Comparison of ENCODE assay signal across 10 cellular contexts in genomic region chr5:157651011-157651611, GRCh38. TPM values are rescaled to one million over a fixed set of nuclear protein-coding genes. Genes with fewer than 3 reads are reported as not detected.
DNase-seq lines count a peak whose midpoint lies in the region; ATAC-seq, FAIRE-seq and TF ChIP-seq lines count a peak whose summit lies in the region.
"Had no signal": no experiment of that assay in that cellular context is flagged by ENCODE, and none has a peak within 500 bp of the region (broad histone marks: within the 10 kb centered on the region; RNA-seq: fewer than 3 reads in every experiment).

No MANE protein-coding gene starts in this region.

- no peak overlapping the region for H2BK120ac ChIP-seq in mesenchymal stem cell (ENCODE audit: low read depth, low read length)

- H3K4me1 Mint-ChIP-seq in activated naive CD8-positive, alpha-beta T cell treated with anti-CD3 and anti-CD28 coated beads for 36 hours, result peaks cover 4% of the 10 kb centered on the region
- H3K4me1 Mint-ChIP-seq in activated naive CD8-positive, alpha-beta T cell treated with anti-CD3 and anti-CD28 coated beads, Interleukin-2, amount 50 U/mL, for 24 hours, result peaks cover 16% of the 10 kb centered on the region
- no peaks in the 10 kb centered on the region for H3K4me1 Mint-ChIP-seq in astrocyte (ENCODE audit: low read depth, unreplicated experiment)
- H3K4me1 Mint-ChIP-seq in neural progenitor cell, result peaks cover 2% of the 10 kb centered on the region

- H3K14ac ChIP-seq in mesenchymal stem cell (ENCODE audit: low read length in 2 of 2), result no peak overlapping the region

- no peak overlapping the region for H4K91ac ChIP-seq in mesenchymal stem cell (ENCODE audit: low read length)

- H3K9me3 Mint-ChIP-seq in activated naive CD8-positive, alpha-beta T cell treated with anti-CD3 and anti-CD28 coated beads for 36 hours, result peaks cover 21% of the 10 kb centered on the region
- H3K9me3 Mint-ChIP-seq in activated naive CD8-positive, alpha-beta T cell treated with anti-CD3 and anti-CD28 coated beads, Interleukin-2, amount 50 U/mL, for 24 hours, result peaks cover 30% of the 10 kb centered on the region
- H3K9me3 Mint-ChIP-seq in astrocyte (ENCODE audit: unreplicated experiment) (peaks cover 28% of the 10 kb centered on the region), neural progenitor cell (peaks cover 25% of the 10 kb centered on the region)

- H3K4ac ChIP-seq in mesenchymal stem cell (ENCODE audit: low read depth in 1 of 2, low read length in 2 of 2), result no peak overlapping the region

- peaks cover 20% of the 10 kb centered on the region for H3K36me3 Mint-ChIP-seq in activated naive CD8-positive, alpha-beta T cell treated with anti-CD3 and anti-CD28 coated beads for 36 hours
- peaks cover 13% of the 10 kb centered on the region for H3K36me3 Mint-ChIP-seq in activated naive CD8-positive, alpha-beta T cell treated with anti-CD3 and anti-CD28 coated beads, Interleukin-2, amount 50 U/mL, for 24 hours (ENCODE audit: low read depth)
- peaks cover 7% of the 10 kb centered on the region for H3K36me3 Mint-ChIP-seq in astrocyte (ENCODE audit: low read depth, unreplicated experiment)
- H3K36me3 Mint-ChIP-seq in neural progenitor cell, result no peaks in the 10 kb centered on the region

- H3K27me3 ChIP-seq in astrocyte (ENCODE audit: insufficient read depth, low read length) (no peaks in the 10 kb centered on the region), mesenchymal stem cell (ENCODE audit: control insufficient read depth in 1 of 2, insufficient read depth in 1 of 2, low read length in 2 of 2) (no peaks in the 10 kb centered on the region), upper lobe of right lung (no peaks in the 10 kb centered on the region), neural progenitor cell (no peaks in the 10 kb centered on the region)

- H3K4me2 ChIP-seq in astrocyte (ENCODE audit: low read length) (peak overlapping the region; percentile 80), mesenchymal stem cell (ENCODE audit: low read length, poor library complexity, severe bottlenecking) (no peak overlapping the region), neural progenitor cell (no peak overlapping the region)

- H3K9ac ChIP-seq in astrocyte (ENCODE audit: low read length) (no peak overlapping the region), mesenchymal stem cell (ENCODE audit: low read length) (no peak overlapping the region), neural progenitor cell (no peak overlapping the region)

- peaks cover 3% of the 10 kb centered on the region for H3K9me3 ChIP-seq in astrocyte (ENCODE audit: insufficient read depth, low read depth, low read length)
- peaks cover 19% of the 10 kb centered on the region for H3K9me3 ChIP-seq in mesenchymal stem cell (ENCODE audit: control insufficient read depth, low read length)
- no peaks in the 10 kb centered on the region for H3K9me3 ChIP-seq in upper lobe of right lung
- H3K9me3 ChIP-seq in neural progenitor cell (ENCODE audit: low read depth), result no peaks in the 10 kb centered on the region

- intact Hi-C loops in upper lobe of right lung (cut with DNase I), result no loop called here

- no peaks in the 10 kb centered on the region for H3K27me3 Mint-ChIP-seq in activated naive CD8-positive, alpha-beta T cell treated with anti-CD3 and anti-CD28 coated beads for 36 hours
- peaks cover 4% of the 10 kb centered on the region for H3K27me3 Mint-ChIP-seq in activated naive CD8-positive, alpha-beta T cell treated with anti-CD3 and anti-CD28 coated beads, Interleukin-2, amount 50 U/mL, for 24 hours
- H3K27me3 Mint-ChIP-seq in astrocyte (ENCODE audit: low read depth, unreplicated experiment), result peaks cover 7% of the 10 kb centered on the region
- peaks cover 6% of the 10 kb centered on the region for H3K27me3 Mint-ChIP-seq in neural progenitor cell (ENCODE audit: insufficient read depth, low read depth)

- H3K36me3 ChIP-seq in astrocyte (ENCODE audit: insufficient read depth, low read length) (no peaks in the 10 kb centered on the region), mesenchymal stem cell (ENCODE audit: control insufficient read depth in 1 of 2, insufficient read depth in 2 of 2, low read depth in 1 of 2, low read length in 2 of 2) (no peaks in the 10 kb centered on the region), upper lobe of right lung (no peaks in the 10 kb centered on the region), neural progenitor cell (no peaks in the 10 kb centered on the region)

- H2BK12ac ChIP-seq in mesenchymal stem cell (ENCODE audit: low read length in 2 of 2), result no peak overlapping the region

- TF ChIP-seq CTCF in astrocyte (IDR thresholded peaks at IDR 0.05; ENCODE audit: insufficient read depth, low read depth, low read length) (no peak), upper lobe of right lung (IDR thresholded peaks at IDR 0.05) (no peak), neural progenitor cell (IDR thresholded peaks at IDR 0.05) (no peak), GM10266 (IDR thresholded peaks at IDR 0.05; ENCODE audit: control insufficient read depth, insufficient read depth, low read depth, missing control alignments) (no peak)

- WGBS in mesenchymal stem cell, result 79% methylated on average over 33 of the region's 33 CpGs

- H2BK15ac ChIP-seq in mesenchymal stem cell (ENCODE audit: low read depth, poor library complexity, severe bottlenecking), result no peak overlapping the region

- H3K18ac ChIP-seq in mesenchymal stem cell (ENCODE audit: low read depth in 1 of 2, low read length in 2 of 2), result no peak overlapping the region

- no peak for FAIRE-seq in astrocyte (lab: Jason Lieb, UNC)

- H3K4me1 ChIP-seq in astrocyte (ENCODE audit: insufficient read depth, low read length), result peaks cover 3% of the 10 kb centered on the region
- peaks cover 8% of the 10 kb centered on the region for H3K4me1 ChIP-seq in mesenchymal stem cell (ENCODE audit: control insufficient read depth, insufficient read depth, low read depth, low read length)
- H3K4me1 ChIP-seq in upper lobe of right lung, result no peaks in the 10 kb centered on the region
- H3K4me1 ChIP-seq in neural progenitor cell, result no peaks in the 10 kb centered on the region

- no peak overlapping the region for H2AK5ac ChIP-seq in mesenchymal stem cell (ENCODE audit: low read length, severe bottlenecking)

- no peaks in the 10 kb centered on the region for H3F3A ChIP-seq in neural progenitor cell (ENCODE audit: low read depth)

- H2AFZ ChIP-seq in astrocyte (ENCODE audit: low read depth, low read length), result peak overlapping the region; percentile 95
- H2AFZ ChIP-seq in mesenchymal stem cell (ENCODE audit: low read depth, low read length), result peak overlapping the region; percentile 87
- no peak overlapping the region for H2AFZ ChIP-seq in neural progenitor cell (replicated peaks)

- peak overlapping the region; percentile 67 for H3K4me3 Mint-ChIP-seq in activated naive CD8-positive, alpha-beta T cell treated with anti-CD3 and anti-CD28 coated beads for 36 hours
- no peak overlapping the region for H3K4me3 Mint-ChIP-seq in activated naive CD8-positive, alpha-beta T cell treated with anti-CD3 and anti-CD28 coated beads, Interleukin-2, amount 50 U/mL, for 24 hours
- H3K4me3 Mint-ChIP-seq in astrocyte (ENCODE audit: unreplicated experiment), result no peak overlapping the region
- no peak overlapping the region for H3K4me3 Mint-ChIP-seq in neural progenitor cell

- H3K27ac Mint-ChIP-seq in activated naive CD8-positive, alpha-beta T cell treated with anti-CD3 and anti-CD28 coated beads for 36 hours, result no peak overlapping the region
- H3K27ac Mint-ChIP-seq in activated naive CD8-positive, alpha-beta T cell treated with anti-CD3 and anti-CD28 coated beads, Interleukin-2, amount 50 U/mL, for 24 hours, result no peak overlapping the region
- H3K27ac Mint-ChIP-seq in astrocyte (ENCODE audit: unreplicated experiment), result no peak overlapping the region
- no peak overlapping the region for H3K27ac Mint-ChIP-seq in neural progenitor cell

- no peak for ATAC-seq in activated naive CD8-positive, alpha-beta T cell treated with anti-CD3 and anti-CD28 coated beads, Interleukin-2, amount 50 U/mL, for 24 hours
- ATAC-seq in upper lobe of right lung, result no peak

- H3K79me2 ChIP-seq in astrocyte (ENCODE audit: insufficient read depth, low read length), result no peaks in the 10 kb centered on the region
- no peaks in the 10 kb centered on the region for H3K79me2 ChIP-seq in neural progenitor cell (ENCODE audit: low read depth)

- H4K20me1 ChIP-seq in astrocyte (ENCODE audit: insufficient read depth, low read length), result no peaks in the 10 kb centered on the region
- H4K20me1 ChIP-seq in neural progenitor cell (ENCODE audit: low read depth), result no peaks in the 10 kb centered on the region

- H3K27ac ChIP-seq in astrocyte (ENCODE audit: low read depth, low read length), result no peak overlapping the region
- H3K27ac ChIP-seq in mesenchymal stem cell (ENCODE audit: low read length, poor library complexity, severe bottlenecking), result no peak overlapping the region
- H3K27ac ChIP-seq in upper lobe of right lung, result no peak overlapping the region
- no peak overlapping the region for H3K27ac ChIP-seq in neural progenitor cell

- no peak for DNase-seq in activated naive CD8-positive, alpha-beta T cell treated with anti-CD3 and anti-CD28 coated beads for 36 hours
- DNase-seq in activated naive CD8-positive, alpha-beta T cell treated with anti-CD3 and anti-CD28 coated beads, Interleukin-2, amount 50 U/mL, for 24 hours, result no peak
- DNase-seq in astrocyte (ENCODE audit: low read depth) (no peak), mesenchymal stem cell (no peak), upper lobe of right lung (no peak), neural progenitor cell (ENCODE audit: low spot score) (no peak), HCEC 1CT (no peak), GM10266 (ENCODE audit: extremely low spot score) (no peak)
- DNase-seq: NCI-H2107 had no signal

- H3K4me3 ChIP-seq in astrocyte (ENCODE audit: insufficient read depth, low read depth, low read length), result no peak overlapping the region
- no peak overlapping the region for H3K4me3 ChIP-seq in mesenchymal stem cell (ENCODE audit: insufficient read depth in 1 of 2, low read depth in 1 of 2, low read length in 2 of 2)
- peak overlapping the region; percentile 57 for H3K4me3 ChIP-seq in upper lobe of right lung
- no peak overlapping the region for H3K4me3 ChIP-seq in neural progenitor cell

- H4K8ac ChIP-seq in mesenchymal stem cell (ENCODE audit: low read length), result no peak overlapping the region

- H3K79me1 ChIP-seq in mesenchymal stem cell (replicated peaks; ENCODE audit: low read length, poor library complexity, severe bottlenecking), result no peaks in the 10 kb centered on the region

- H3K23ac ChIP-seq in mesenchymal stem cell (ENCODE audit: low read length in 2 of 2), result no peak overlapping the region

- H2BK5ac ChIP-seq in mesenchymal stem cell (ENCODE audit: low read depth, low read length, poor library complexity, severe bottlenecking), result no peak overlapping the region

RNA-seq across cellular contexts. Expression of gene SOX30, which starts 1.1 kb away (rescaled TPM):
- total RNA-seq in activated naive CD8-positive, alpha-beta T cell treated with anti-CD3 and anti-CD28 coated beads for 36 hours, result not detected
- total RNA-seq in astrocyte, result 0.14 and 0.19 TPM in 2 replicates
- polyA plus RNA-seq in mesenchymal stem cell (2013, experiment 1 of 2), result not detected
- not detected for polyA plus RNA-seq in mesenchymal stem cell (2013, experiment 2 of 2)
- total RNA-seq in upper lobe of right lung, result 0.12 TPM
- 0.06 and 0.17 TPM in 2 replicates for total RNA-seq in neural progenitor cell (ENCODE audit: low replicate concordance)

RNA-seq across cellular contexts. Expression of gene C5orf52, which starts 20.2 kb away (rescaled TPM):
- not detected for total RNA-seq in activated naive CD8-positive, alpha-beta T cell treated with anti-CD3 and anti-CD28 coated beads for 36 hours
- not detected in 2 replicates for total RNA-seq in astrocyte
- not detected for polyA plus RNA-seq in mesenchymal stem cell (2013, experiment 1 of 2)
- not detected for polyA plus RNA-seq in mesenchymal stem cell (2013, experiment 2 of 2)
- not detected for total RNA-seq in upper lobe of right lung
- total RNA-seq in neural progenitor cell (ENCODE audit: low replicate concordance), result not detected in 2 replicates
- polyA plus RNA-seq: BJ had no signal
